In genomic region chr10:7915923-7916322, GRCh38 we compare ENCODE assay signal across 16 cellular contexts.
DNase-seq lines count a peak whose midpoint lies in the region; ATAC-seq and TF ChIP-seq lines count a peak whose summit lies in the region.
"Had no signal": no experiment of that assay in that cellular context is flagged by ENCODE, and none has a peak within 500 bp of the region (broad histone marks: within the 10 kb centered on the region; RNA-seq: fewer than 3 reads in every experiment).

No MANE protein-coding gene starts in this region.

- no peaks in the 10 kb centered on the region for H3K9me3 ChIP-seq in left lung
- H3K9me3 ChIP-seq: ascending aorta, suprapubic skin had no signal

- no peaks in the 10 kb centered on the region for H3K27me3 ChIP-seq in brain microvascular endothelial cell (replicated peaks)
- H3K27me3 ChIP-seq in left lung, result no peaks in the 10 kb centered on the region
- H3K27me3 ChIP-seq: ascending aorta, suprapubic skin had no signal

- no peaks in the 10 kb centered on the region for H3K4me1 ChIP-seq in left lung
- H3K4me1 ChIP-seq: ascending aorta, suprapubic skin had no signal

- intact Hi-C loops in left lung (cut with DNase I), result no loop called here

- TF ChIP-seq CTCF in brain microvascular endothelial cell (IDR thresholded peaks at IDR 0.05; ENCODE audit: low read depth, low read length, missing control alignments) (no peak), left lung (IDR thresholded peaks at IDR 0.05) (no peak)

- in situ Hi-C loops in brain microvascular endothelial cell (cut with HindIII; ENCODE audit: low pct_ligation_motif_present, low sequenced_read_pairs), result no loop called here

- ATAC-seq in left lung, result peak; percentile 84
- ATAC-seq: activated T-helper 17 cell treated with anti-CD3 and anti-CD28 coated beads, Interleukin-2, amount 50 U/mL, for 72 hours; K562 had no signal

- H3K36me3 ChIP-seq in brain microvascular endothelial cell (replicated peaks) (no peaks in the 10 kb centered on the region), left lung (no peaks in the 10 kb centered on the region)
- H3K36me3 ChIP-seq: ascending aorta, suprapubic skin had no signal

- H3K27ac ChIP-seq in brain microvascular endothelial cell, result no peak overlapping the region
- H3K27ac ChIP-seq in left lung, result no peak overlapping the region
- H3K27ac ChIP-seq: ascending aorta, suprapubic skin had no signal

- H3K4me3 ChIP-seq in brain microvascular endothelial cell (ENCODE audit: low read depth, low read length) (no peak overlapping the region), left lung (no peak overlapping the region)
- H3K4me3 ChIP-seq: ascending aorta, K562, smooth muscle cell, suprapubic skin had no signal

- peak; percentile 58 for DNase-seq in EH (ENCODE audit: low read depth)
- peak; percentile 15 for DNase-seq in LoVo (ENCODE audit: low spot score)
- peak; percentile 16 for DNase-seq in brain microvascular endothelial cell
- no peak for DNase-seq in left lung
- no peak for DNase-seq in NCI-H526 treated with DMSO at 0.1 percent for 48 hours (lab: John Stamatoyannopoulos, UW)
- no peak for DNase-seq in mucosa of gallbladder (ENCODE audit: low spot score)
- no peak for DNase-seq in KG1 (lab: John Stamatoyannopoulos, UW)
- DNase-seq: effector memory CD4-positive, alpha-beta T cell; NCI-H2227 treated with DMSO at 0.1 percent for 48 hours; nucleus accumbens; T-helper 2 cell had no signal

Comparison
In these comparisons a context has a peak if more than half of its experiments do, and no peak if none do; other contexts are left out.
1. DNase-seq: peak in EH (single experiment), LoVo (single experiment) and brain microvascular endothelial cell (single experiment); none in left lung (0 of 2), NCI-H526 treated with DMSO at 0.1 percent for 48 hours (single experiment), mucosa of gallbladder (single experiment) and KG1 (single experiment).